In genomic region chr20:52924411-52925271, GRCh38 we compare ENCODE assay signal across 1 cellular context.
TF ChIP-seq lines count a peak whose summit lies in the region.

No MANE protein-coding gene starts in this region.

TF ChIP-seq in HepG2, 621 proteins besides CTCF, POLR2A, EP300 and RAD21 (continued from another document):
- TF ChIP-seq ZFP41 (CRISPR knock-in tag; IDR thresholded peaks at IDR 0.05; ENCODE audit: borderline replicate concordance) (no peak), CHD2 (IDR thresholded peaks at IDR 0.05; ENCODE audit: low read depth, low read length) (no peak)
